9 cellular contexts compared by ENCODE assay signal in genomic region chr6:131923356-131923755, GRCh38. TPM values are rescaled to one million over a fixed set of nuclear protein-coding genes. Genes with fewer than 3 reads are reported as not detected.
A peak's percentile ranks its signal among the peaks of the same experiment; 100 is the strongest.
DNase-seq lines count a peak whose midpoint lies in the region; FAIRE-seq and TF ChIP-seq lines count a peak whose summit lies in the region.
"Had no signal": no experiment of that assay in that cellular context is flagged by ENCODE, and none has a peak within 500 bp of the region (broad histone marks: within the 10 kb centered on the region; RNA-seq: fewer than 3 reads in every experiment).

No MANE protein-coding gene starts in this region.

- H3K4me1 Mint-ChIP-seq in activated CD4-positive, alpha-beta T cell treated with anti-CD3 and anti-CD28 coated beads, Interleukin-2, amount 10 ng/mL, durations not matched to agents 24 days and 14 days = no peaks in the 10 kb centered on the region
- H3K4me1 Mint-ChIP-seq in HFFc6 (ENCODE audit: low read depth) = peaks cover 15% of the 10 kb centered on the region

- no peak for TF ChIP-seq EP300 in suprapubic skin (IDR thresholded peaks at IDR 0.05)

- peak; percentile 89 for TF ChIP-seq CTCF in HFFc6 (IDR thresholded peaks at IDR 0.05)
- TF ChIP-seq CTCF in keratinocyte (optimal IDR thresholded peaks at IDR 0.05 in 1 of 3, IDR thresholded peaks at IDR 0.05 in 1 of 3, conservative IDR thresholded peaks at IDR 0.05 in 1 of 3; ENCODE audit: extremely low read depth in 1 of 3, insufficient read depth in 2 of 3, low read length in 3 of 3) = peak; percentile 52 to 90 (median 86)
- TF ChIP-seq CTCF in suprapubic skin (IDR thresholded peaks at IDR 0.05) = peak; percentile 31 to 34

- no peak overlapping the region for H2AFZ ChIP-seq in keratinocyte (ENCODE audit: control insufficient read depth, low read length)

- peak; percentile 81 for DNase-seq in activated CD4-positive, alpha-beta T cell treated with anti-CD3 and anti-CD28 coated beads, Interleukin-2, amount 10 ng/mL, durations not matched to agents 24 days and 14 days
- DNase-seq in activated CD4-positive, alpha-beta T cell treated with anti-CD3 and anti-CD28 coated beads for 1 hour = no peak
- DNase-seq in HFFc6 (peak; percentile 42), NCI-H446 (lab: John Stamatoyannopoulos, UW) (peak; percentile 9 to 34), adipocyte (ENCODE audit: low read depth) (peak; percentile 53), keratinocyte (ENCODE audit: low read depth, low spot score) (no peak), suprapubic skin (ENCODE audit: low spot score in 2 of 2) (no peak), occipital lobe (lab: John Stamatoyannopoulos, UW) (no peak)

- H3K9ac ChIP-seq in adipocyte (ENCODE audit: low read length) (no peak overlapping the region), keratinocyte (ENCODE audit: control insufficient read depth, extremely low read depth, insufficient read depth, low read length) (no peak overlapping the region)

- no peak for TF ChIP-seq POLR2A in suprapubic skin (IDR thresholded peaks at IDR 0.05)

- intact Hi-C loops in activated CD4-positive, alpha-beta T cell treated with anti-CD3 and anti-CD28 coated beads, Interleukin-2, amount 10 ng/mL, durations not matched to agents 24 days and 14 days (cut with micrococcal nuclease) = loop anchor here (2.0 kb wide), 1 partner anchor 295 kb away; no protein-coding TSS in a partner anchor

- H3K9me1 ChIP-seq in keratinocyte (ENCODE audit: control insufficient read depth, extremely low read depth, insufficient read depth, low read length) = no peaks in the 10 kb centered on the region

- H4K20me1 ChIP-seq in keratinocyte (ENCODE audit: control insufficient read depth, extremely low read depth, insufficient read depth, low read length) = no peaks in the 10 kb centered on the region

- no peaks in the 10 kb centered on the region for H3K9me3 Mint-ChIP-seq in activated CD4-positive, alpha-beta T cell treated with anti-CD3 and anti-CD28 coated beads, Interleukin-2, amount 10 ng/mL, durations not matched to agents 24 days and 14 days
- H3K9me3 Mint-ChIP-seq in HFFc6 = peaks cover 9% of the 10 kb centered on the region

- H3K27me3 Mint-ChIP-seq in activated CD4-positive, alpha-beta T cell treated with anti-CD3 and anti-CD28 coated beads, Interleukin-2, amount 10 ng/mL, durations not matched to agents 24 days and 14 days = peaks cover 7% of the 10 kb centered on the region
- H3K27me3 Mint-ChIP-seq in HFFc6 (ENCODE audit: insufficient read depth) = 0 out of 2 replicates have a peak, but pooled peaks cover under 1% of the 10 kb centered on the region

- H3K4me2 ChIP-seq in keratinocyte (ENCODE audit: control insufficient read depth, extremely low read depth, insufficient read depth, low read depth, low read length) = no peak overlapping the region

- H3K27ac ChIP-seq in keratinocyte (ENCODE audit: control insufficient read depth, insufficient read depth, low read length) = no peak overlapping the region
- H3K27ac ChIP-seq in suprapubic skin = no peak overlapping the region

- H3K27ac Mint-ChIP-seq in activated CD4-positive, alpha-beta T cell treated with anti-CD3 and anti-CD28 coated beads, Interleukin-2, amount 10 ng/mL, durations not matched to agents 24 days and 14 days = no peak overlapping the region
- H3K27ac Mint-ChIP-seq in HFFc6 = no peak overlapping the region

- FAIRE-seq in keratinocyte (lab: Jason Lieb, UNC) = peak; percentile 51
- FAIRE-seq: GM18507 had no signal

- H3K9me3 ChIP-seq in adipocyte (ENCODE audit: control insufficient read depth, low read length) (peaks cover 6% of the 10 kb centered on the region), keratinocyte (ENCODE audit: control insufficient read depth, low read depth, low read length) (peaks cover 4% of the 10 kb centered on the region), suprapubic skin (no peaks in the 10 kb centered on the region)

- no peak overlapping the region for H3K4me3 ChIP-seq in adipocyte (ENCODE audit: low read length)
- no peak overlapping the region for H3K4me3 ChIP-seq in keratinocyte (ENCODE audit: control insufficient read depth in 2 of 3, extremely low read depth in 1 of 3, insufficient read depth in 2 of 3, low read depth in 1 of 3, low read length in 3 of 3)
- H3K4me3 ChIP-seq in suprapubic skin = no peak overlapping the region

- dilution Hi-C loops in keratinocyte (cut with MboI; ENCODE audit: extremely low pct_ligation_motif_present, low sequenced_read_pairs) = no loop called here

- WGBS in suprapubic skin = 15% methylated on average over 2 of the region's 2 CpGs

- no peaks in the 10 kb centered on the region for H3K36me3 ChIP-seq in adipocyte (ENCODE audit: control insufficient read depth, insufficient read depth, low read length, severe bottlenecking)
- no peaks in the 10 kb centered on the region for H3K36me3 ChIP-seq in keratinocyte (ENCODE audit: control insufficient read depth in 2 of 2, extremely low read depth in 1 of 2, insufficient read depth in 2 of 2, low read length in 2 of 2)
- no peaks in the 10 kb centered on the region for H3K36me3 ChIP-seq in suprapubic skin

- no peaks in the 10 kb centered on the region for H3K27me3 ChIP-seq in adipocyte (replicated peaks; ENCODE audit: control insufficient read depth, insufficient read depth, low read length)
- H3K27me3 ChIP-seq in keratinocyte (ENCODE audit: control insufficient read depth, extremely low read depth, insufficient read depth, low read length) = no peaks in the 10 kb centered on the region
- no peaks in the 10 kb centered on the region for H3K27me3 ChIP-seq in suprapubic skin

- H3K4me1 ChIP-seq in adipocyte (ENCODE audit: control insufficient read depth, insufficient read depth, low read length) (peaks cover 7% of the 10 kb centered on the region), keratinocyte (ENCODE audit: control insufficient read depth, extremely low read depth, insufficient read depth, low read length) (peaks cover 7% of the 10 kb centered on the region), suprapubic skin (no peaks in the 10 kb centered on the region)

- no peaks in the 10 kb centered on the region for H3K79me2 ChIP-seq in keratinocyte (ENCODE audit: control insufficient read depth, insufficient read depth, low read length)

- no peak overlapping the region for H3K4me3 Mint-ChIP-seq in activated CD4-positive, alpha-beta T cell treated with anti-CD3 and anti-CD28 coated beads, Interleukin-2, amount 10 ng/mL, durations not matched to agents 24 days and 14 days
- H3K4me3 Mint-ChIP-seq in HFFc6 = no peak overlapping the region

- H3K36me3 Mint-ChIP-seq in activated CD4-positive, alpha-beta T cell treated with anti-CD3 and anti-CD28 coated beads, Interleukin-2, amount 10 ng/mL, durations not matched to agents 24 days and 14 days (ENCODE audit: low read depth) = no peaks in the 10 kb centered on the region
- peaks cover 4% of the 10 kb centered on the region; the same call in 1 of the 2 replicates for H3K36me3 Mint-ChIP-seq in HFFc6 (ENCODE audit: low read depth)

RNA-seq across cellular contexts. Expression of gene CCN2, which starts 27.8 kb away (rescaled TPM):
- total RNA-seq in activated CD4-positive, alpha-beta T cell treated with anti-CD3 and anti-CD28 coated beads, Interleukin-2, amount 10 ng/mL, durations not matched to agents 24 days and 14 days = not detected in 2 replicates
- total RNA-seq in HFFc6 (2021; fragmentation: NEBNext Ultra II Directional; extraction: Animal tissue kit (Norgen Biotek cat#: 25700)) = 100 to 1,000 TPM; 493 to 923 (median 550) TPM
- 41.4 to 108 TPM (median 78.2 TPM) in 3 replicates for polyA plus RNA-seq in keratinocyte
- polyA plus RNA-seq in keratinocyte (2011; ENCODE audit: low read depth) = 18.2 TPM
- 34.1 and 43.9 TPM in 2 replicates for polyA plus RNA-seq in keratinocyte (2011; cell fraction: cytosol; rRNA removed)
- 221 and 225 TPM in 2 replicates for polyA plus RNA-seq in keratinocyte (2011; cell fraction: nucleus; rRNA removed)
- 27.5 and 97.8 TPM in 2 replicates for polyA plus RNA-seq in keratinocyte (2012; ENCODE audit: low replicate concordance)
- 14.0 to 65.9 TPM (median 31.1 TPM) in 3 replicates for polyA minus RNA-seq in keratinocyte
- polyA minus RNA-seq in keratinocyte (2011; cell fraction: cytosol; rRNA and poly(A)+ RNA removed) = 33.4 TPM
- 72.1 and 113 TPM in 2 replicates for polyA minus RNA-seq in keratinocyte (2011; cell fraction: nucleus; rRNA and poly(A)+ RNA removed)
- total RNA-seq in suprapubic skin (100 to 1,000 TPM in 1 of 4 donors, 10 to 100 TPM in 3; 41.0 to 136 (median 78.6) TPM), occipital lobe (6.9 TPM)

Comparison
In these comparisons a context has a peak if more than half of its experiments do, and no peak if none do; other contexts are left out.
1. DNase-seq: peak in activated CD4-positive, alpha-beta T cell treated with anti-CD3 and anti-CD28 coated beads, Interleukin-2, amount 10 ng/mL, durations not matched to agents 24 days and 14 days (single experiment), HFFc6 (single experiment), NCI-H446 (2 of 2) and adipocyte (single experiment); none in activated CD4-positive, alpha-beta T cell treated with anti-CD3 and anti-CD28 coated beads for 1 hour (single experiment), keratinocyte (single experiment), suprapubic skin (0 of 2) and occipital lobe (single experiment).
2. CTCF ChIP-seq: peak in every context shown above with its lines; median percentile 89 in HFFc6; 86 in keratinocyte; 32 in suprapubic skin.